In genomic region chr1:109959974-109960744, GRCh38 we compare ENCODE assay signal across 9 cellular contexts. TPM values are rescaled to one million over a fixed set of nuclear protein-coding genes. Genes with fewer than 3 reads are reported as not detected.
DNase-seq lines count a peak whose midpoint lies in the region; ATAC-seq lines count a peak whose summit lies in the region.
"Had no signal": no experiment of that assay in that cellular context is flagged by ENCODE, and none has a peak within 500 bp of the region (broad histone marks: within the 10 kb centered on the region; RNA-seq: fewer than 3 reads in every experiment).

No MANE protein-coding gene starts in this region.

- H3K36me3 ChIP-seq in mesodermal cell (ENCODE audit: control insufficient read depth, insufficient read depth, low read length): no peaks in the 10 kb centered on the region

- 16 to 23% methylated on average over 5 to 6 of the region's 7 CpGs for WGBS in mesodermal cell (ENCODE audit: insufficient coverage in 2 of 2), 2 experiments

- H3K4me1 ChIP-seq in mesodermal cell (ENCODE audit: control insufficient read depth, insufficient read depth, low read length, poor library complexity, severe bottlenecking): peaks cover 39% of the 10 kb centered on the region

- no peak overlapping the region for H3K4me3 ChIP-seq in mesodermal cell (ENCODE audit: extremely low read depth, insufficient read depth, low read length, poor library complexity, severe bottlenecking)

- ATAC-seq in GM19324 (IDR thresholded peaks at IDR 0.05; ENCODE audit: low FRiP score, unreplicated experiment) (no peak), HG03571 (IDR thresholded peaks at IDR 0.05; ENCODE audit: unreplicated experiment) (no peak)
- ATAC-seq: activated CD8-positive, alpha-beta T cell treated with anti-CD3 and anti-CD28 coated beads, Interleukin-2, amount 10 ng/mL, durations not matched to agents 7 days and 5 days had no signal

- peak overlapping the region; percentile 95 for H3K27ac ChIP-seq in mesodermal cell (ENCODE audit: low read depth, low read length, severe bottlenecking)

- no peaks in the 10 kb centered on the region for H3K9me3 ChIP-seq in mesodermal cell (ENCODE audit: control insufficient read depth, low read length)

- in situ Hi-C loops in Caki2 (cut with HindIII; ENCODE audit: low pct_unique_long_range_greater_than_20kb, low sequenced_read_pairs): no loop called here

- DNase-seq in Caki2 (ENCODE audit: low read depth) (peak; percentile 77), NCI-H146 treated with DMSO at 0.1 percent for 48 hours (lab: John Stamatoyannopoulos, UW; ENCODE audit: unreplicated experiment) (peak; percentile 98), brain pericyte (ENCODE audit: low read depth, low spot score) (peak; percentile 71), 8988T (no peak)
- no peak for DNase-seq in activated CD8-positive, alpha-beta memory T cell treated with anti-CD3 and anti-CD28 coated beads, Interleukin-2, amount 50 U/mL, for 48 hours
- DNase-seq: activated CD8-positive, alpha-beta T cell treated with anti-CD3 and anti-CD28 coated beads, Interleukin-2, amount 10 ng/mL, durations not matched to agents 7 days and 5 days had no signal

RNA-seq across cellular contexts. Expression of gene AHCYL1, which starts 24.4 kb away (rescaled TPM):
- total RNA-seq in Caki2 (2014; rRNA removed; shearing (Covaris generic); ENCODE audit: low replicate concordance): 18.3 and 26.3 TPM in 2 replicates
- 148 TPM for polyA plus RNA-seq in mesodermal cell (2013, experiment 1 of 2)
- polyA plus RNA-seq in mesodermal cell (2013, experiment 2 of 2): 150 TPM

RNA-seq across cellular contexts. Expression of gene CSF1, which starts 49.5 kb away (rescaled TPM):
- 13.8 and 42.1 TPM in 2 replicates for total RNA-seq in Caki2 (2014; rRNA removed; shearing (Covaris generic); ENCODE audit: low replicate concordance)
- 19.1 TPM for polyA plus RNA-seq in mesodermal cell (2013, experiment 1 of 2)
- polyA plus RNA-seq in mesodermal cell (2013, experiment 2 of 2): 18.8 TPM

Comparison
In these comparisons a context has a peak if more than half of its experiments do, and no peak if none do; other contexts are left out.
1. DNase-seq: peak in Caki2 (single experiment), NCI-H146 treated with DMSO at 0.1 percent for 48 hours (single experiment) and brain pericyte (single experiment); none in 8988T (single experiment) and activated CD8-positive, alpha-beta memory T cell treated with anti-CD3 and anti-CD28 coated beads, Interleukin-2, amount 50 U/mL, for 48 hours (single experiment).